In the genomic region with DNA sequence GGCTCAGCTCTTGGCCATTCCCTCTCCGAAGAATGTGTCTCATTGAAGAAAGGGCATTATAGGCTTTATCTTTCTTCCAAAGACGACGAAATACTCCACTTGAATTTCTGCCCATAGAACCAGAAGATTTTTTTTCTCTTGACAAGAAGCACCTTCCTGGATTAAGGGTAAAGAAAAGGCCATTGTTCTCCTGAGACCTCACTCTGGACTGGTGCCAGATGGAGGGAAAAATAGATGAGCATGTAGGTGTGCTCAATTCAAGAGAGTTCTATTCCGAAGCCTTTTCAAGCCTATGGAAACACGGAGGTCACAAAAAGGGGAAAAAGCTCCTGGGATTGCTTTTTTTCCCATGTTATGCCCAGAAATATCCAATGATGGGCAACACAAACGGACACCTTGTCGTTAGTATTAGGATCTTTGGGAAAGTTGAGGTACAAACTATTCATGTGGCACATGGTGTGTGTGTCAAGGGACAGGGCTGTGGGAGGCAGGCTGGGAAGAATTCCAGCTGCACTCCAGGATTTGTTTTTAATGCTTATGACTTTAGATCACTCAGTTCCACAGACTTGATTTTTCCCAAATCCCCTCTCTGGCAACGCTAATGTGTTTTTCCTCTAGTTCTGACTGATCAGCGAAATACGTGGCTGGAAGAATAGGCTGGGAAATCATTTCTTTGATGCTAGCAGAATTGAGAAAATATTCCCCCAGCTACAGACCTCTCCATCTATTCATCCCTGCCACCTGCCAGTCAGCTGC, we compare ENCODE assay signal across 13 cellular contexts.
A peak's percentile ranks its signal among the peaks of the same experiment; 100 is the strongest.
DNase-seq lines count a peak whose midpoint lies in the region; ATAC-seq, FAIRE-seq and TF ChIP-seq lines count a peak whose summit lies in the region.
"Had no signal": no experiment of that assay in that cellular context is flagged by ENCODE, and none has a peak within 500 bp of the region (broad histone marks: within the 10 kb centered on the region; RNA-seq: fewer than 3 reads in every experiment).

No MANE protein-coding gene starts in this region.

- intact Hi-C loops in prostate gland (cut with DNase I) = no loop called here

- DNase-seq in EH (ENCODE audit: low read depth) (peak; percentile 52), NCI-H2227 (lab: John Stamatoyannopoulos, UW; ENCODE audit: unreplicated experiment) (peak; percentile 55), prostate gland (ENCODE audit: low spot score) (peak; percentile 19), HTR-8/SVneo (ENCODE audit: insufficient read length, low spot score) (no peak), NCI-H2081 treated with DMSO at 0.1 percent for 48 hours (lab: John Stamatoyannopoulos, UW) (no peak)
- no peak for DNase-seq in stimulated activated CD4-positive, alpha-beta T cell treated with anti-CD3 and anti-CD28 coated beads, Interleukin-4, amount 100 ng/mL, for 4 hours
- DNase-seq: activated effector memory CD4-positive, alpha-beta T cell treated with anti-CD3 and anti-CD28 coated beads, Interleukin-2, amount 50 U/mL, for 16 hours; CD8-positive, alpha-beta T cell; immature natural killer cell; Karpas-422; upper lobe of right lung had no signal

- no peaks in the 10 kb centered on the region for H3K36me3 ChIP-seq in prostate gland
- H3K36me3 ChIP-seq: upper lobe of right lung had no signal

- no peaks in the 10 kb centered on the region for H3K4me1 ChIP-seq in prostate gland (replicated peaks)

- no peaks in the 10 kb centered on the region for H3K9me3 ChIP-seq in prostate gland
- H3K9me3 ChIP-seq: upper lobe of right lung had no signal

- H3K27me3 ChIP-seq in prostate gland (replicated peaks; ENCODE audit: insufficient read depth) = no peaks in the 10 kb centered on the region
- H3K27me3 ChIP-seq: upper lobe of right lung had no signal

- no peak for TF ChIP-seq POLR2A in prostate gland (IDR thresholded peaks at IDR 0.05)

- no peak for FAIRE-seq in HTR-8/SVneo (lab: Jason Lieb, UNC)

- no peak overlapping the region for H3K4me3 ChIP-seq in prostate gland
- H3K4me3 ChIP-seq: upper lobe of right lung had no signal

- no peak for ATAC-seq in GM21447 (IDR thresholded peaks at IDR 0.05; ENCODE audit: unreplicated experiment)
- ATAC-seq: CD8-positive, alpha-beta T cell; upper lobe of right lung had no signal

- TF ChIP-seq CTCF in prostate gland (IDR thresholded peaks at IDR 0.05) = no peak

- WGBS in prostate gland = 33% methylated on average over 10 of the region's 10 CpGs

- H3K27ac ChIP-seq in cingulate gyrus (ENCODE audit: low read depth, low read length) (peak overlapping the region; percentile 74), prostate gland (peak overlapping the region in 1 of 2 donors; percentile 14)
- H3K27ac ChIP-seq: upper lobe of right lung had no signal

Comparison
In these comparisons a context has a peak if more than half of its experiments do, and no peak if none do; other contexts are left out.
1. DNase-seq: peak in EH (single experiment), NCI-H2227 (single experiment) and prostate gland (single experiment); none in HTR-8/SVneo (single experiment), stimulated activated CD4-positive, alpha-beta T cell treated with anti-CD3 and anti-CD28 coated beads, Interleukin-4, amount 100 ng/mL, for 4 hours (0 of 2) and NCI-H2081 treated with DMSO at 0.1 percent for 48 hours (single experiment).